15 cellular contexts compared by ENCODE assay signal in the genomic region with DNA sequence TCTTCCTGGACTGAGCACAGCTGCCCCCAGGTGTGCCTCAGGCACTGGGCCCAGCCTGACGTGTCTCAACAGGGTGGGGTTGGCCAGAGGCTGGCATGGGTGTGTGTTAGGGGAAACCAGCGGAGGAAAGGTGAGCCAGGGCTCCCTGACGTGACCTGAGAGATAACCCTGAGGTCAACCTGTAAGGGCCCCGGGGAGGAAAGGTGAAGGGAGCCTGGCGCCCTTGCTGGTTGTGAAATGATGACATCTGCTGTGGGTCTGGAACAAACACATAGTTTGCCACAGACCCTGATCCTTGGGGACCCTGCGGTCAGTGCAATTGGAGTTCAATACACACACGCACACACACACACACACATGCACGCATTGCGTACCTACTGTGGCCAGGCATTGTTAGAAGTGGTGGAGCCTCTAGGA.
DNase-seq lines count a peak whose midpoint lies in the region; ATAC-seq, FAIRE-seq and TF ChIP-seq lines count a peak whose summit lies in the region.
"Had no signal": no experiment of that assay in that cellular context is flagged by ENCODE, and none has a peak within 500 bp of the region (broad histone marks: within the 10 kb centered on the region; RNA-seq: fewer than 3 reads in every experiment).

No MANE protein-coding gene starts in this region.

- no peak for ATAC-seq in HG03571 (IDR thresholded peaks at IDR 0.05; ENCODE audit: unreplicated experiment)
- ATAC-seq: naive thymus-derived CD8-positive, alpha-beta T cell had no signal

- no peak overlapping the region for H2AFZ ChIP-seq in H1 (ENCODE audit: low read length)

- H2BK5ac ChIP-seq in H1 (ENCODE audit: low read depth, low read length) = no peak overlapping the region

- H2AK5ac ChIP-seq in H1 (ENCODE audit: low read depth, low read length) = no peak overlapping the region

- H3K27me3 Mint-ChIP-seq in IgD-negative memory B cell = peaks cover 48% of the 10 kb centered on the region
- H3K27me3 Mint-ChIP-seq in nephron (ENCODE audit: low read depth) = peaks cover 24% of the 10 kb centered on the region

- H3K4me1 ChIP-seq in BLaER1 (peaks cover 36% of the 10 kb centered on the region), H1 (replicated peaks in 1 of 4; ENCODE audit: control insufficient read depth in 3 of 4, insufficient read depth in 4 of 4, low read length in 3 of 4) (peaks cover 12 to 22% (median 16%) of the 10 kb centered on the region in 4 experiments), SJCRH30 (peaks cover 19% of the 10 kb centered on the region)

- H4K20me1 ChIP-seq in BLaER1 = peaks cover 57% of the 10 kb centered on the region
- no peaks in the 10 kb centered on the region for H4K20me1 ChIP-seq in H1 (replicated peaks in 1 of 2; ENCODE audit: control insufficient read depth in 1 of 2, insufficient read depth in 2 of 2, low read length in 2 of 2)

- peak overlapping the region; percentile 19 to 95 (median 75) for H3K27ac Mint-ChIP-seq in IgD-negative memory B cell
- peak overlapping the region; percentile 3 to 56 (median 14) for H3K27ac Mint-ChIP-seq in nephron
- H3K27ac Mint-ChIP-seq: activated T-helper 2 cell treated with anti-CD3 and anti-CD28 coated beads, Interferon-gamma antibody, Interleukin-2, Interleukin-4, amounts not matched to agents 10 μg/mL and 5 μg/mL and 100 μg/mL, durations not matched to agents 14 hours and 24 hours and 36 hours; naive thymus-derived CD8-positive, alpha-beta T cell had no signal

- POLR2A ChIA-PET in H1 (lab: Charles Lee; ENCODE audit: partially characterized antibody) = interaction anchor here (1.1 to 1.4 kb wide), 3 partner anchors 10 to 57 kb away, joined by 3 read pairs; no protein-coding TSS in a partner anchor

- no peak for DNase-seq in H1 (ENCODE audit: low read depth in 1 of 2, low spot score in 2 of 2)
- no peak for DNase-seq in SJCRH30
- no peak for DNase-seq in SW480 (ENCODE audit: low spot score)
- no peak for DNase-seq in NCI-H2227 treated with DMSO at 0.1 percent for 48 hours (lab: John Stamatoyannopoulos, UW)
- DNase-seq: amygdala, NCI-H2029 treated with DMSO at 0.1 percent for 48 hours had no signal

- TF ChIP-seq CTCF in H1 (IDR thresholded peaks at IDR 0.05; ENCODE audit: control extremely low read depth in 1 of 3, insufficient read depth in 1 of 3, low read depth in 1 of 3, low read length in 3 of 3) = no peak
- no peak for TF ChIP-seq CTCF in nephron (IDR thresholded peaks at IDR 0.05; ENCODE audit: unreplicated experiment in 3 of 3)

- H3K4me3 ChIP-seq in BLaER1 (no peak overlapping the region), H1 (ENCODE audit: extremely low read depth in 1 of 4, insufficient read depth in 2 of 4, low read depth in 3 of 4, low read length in 4 of 4) (no peak overlapping the region), SJCRH30 (no peak overlapping the region)
- H3K4me3 ChIP-seq: vagina had no signal

- peak overlapping the region in 2 of 4 donors; percentile 56 to 59 for H3K4me3 Mint-ChIP-seq in IgD-negative memory B cell
- no peak overlapping the region for H3K4me3 Mint-ChIP-seq in nephron
- H3K4me3 Mint-ChIP-seq: naive thymus-derived CD8-positive, alpha-beta T cell had no signal

- H3K36me3 ChIP-seq in BLaER1 = no peaks in the 10 kb centered on the region
- H3K36me3 ChIP-seq in H1 (ENCODE audit: control insufficient read depth in 2 of 4, insufficient read depth in 4 of 4, low read length in 3 of 4) = no peaks in the 10 kb centered on the region
- H3K36me3 ChIP-seq in SJCRH30 = no peaks in the 10 kb centered on the region
- H3K36me3 ChIP-seq: vagina had no signal

- no peaks in the 10 kb centered on the region for H3K79me2 ChIP-seq in H1 (ENCODE audit: control insufficient read depth in 1 of 2, insufficient read depth in 2 of 2, low read length in 2 of 2)

- H3K27me3 ChIP-seq in BLaER1 (peaks cover 39% of the 10 kb centered on the region), H1 (replicated peaks in 1 of 4; ENCODE audit: control insufficient read depth in 3 of 4, extremely low read depth in 1 of 4, insufficient read depth in 3 of 4, low read length in 3 of 4) (no peaks in the 10 kb centered on the region), SJCRH30 (peaks cover 7% of the 10 kb centered on the region)
- H3K27me3 ChIP-seq: vagina had no signal

- H4K8ac ChIP-seq in H1 (ENCODE audit: extremely low read depth, insufficient read depth, low read length) = no peak overlapping the region

- H3K23me2 ChIP-seq in H1 (ENCODE audit: low read depth, low read length) = no peaks in the 10 kb centered on the region

- TF ChIP-seq POLR2A in H1 (IDR thresholded peaks at IDR 0.05; ENCODE audit: control extremely low read depth in 1 of 2, low read depth in 2 of 2, low read length in 2 of 2) = no peak

- H4K91ac ChIP-seq in H1 (replicated peaks; ENCODE audit: insufficient read length, low read length) = no peak overlapping the region

- 85% methylated on average over 9 of the region's 9 CpGs; no CpG with 5 or more reads in 1 of the 2 experiments for WGBS in H1 (ENCODE audit: extremely low coverage in 1 of 2, insufficient coverage in 1 of 2, insufficient read length in 1 of 2, insufficient replicate concordance in 2 of 2, low coverage in 1 of 2, low lambda C conversion rate in 2 of 2, missing lambda C conversion rate in 1 of 2), 2 experiments

- no peak overlapping the region for H3K27ac ChIP-seq in BLaER1
- no peak overlapping the region for H3K27ac ChIP-seq in H1 (ENCODE audit: low read depth, low read length)
- H3K27ac ChIP-seq in SJCRH30 = no peak overlapping the region
- H3K27ac ChIP-seq: vagina had no signal

- no peak overlapping the region for H3K4ac ChIP-seq in H1 (replicated peaks; ENCODE audit: insufficient read length, low read depth, low read length)

- H2BK20ac ChIP-seq in H1 (ENCODE audit: low read length) = peak overlapping the region; percentile 83; the same call in 1 of the 2 replicates

- peak overlapping the region; percentile 94; the same call in 1 of the 2 replicates for H2BK12ac ChIP-seq in H1 (ENCODE audit: low read depth, low read length)

- H2BK15ac ChIP-seq in H1 (ENCODE audit: low read length) = peak overlapping the region; percentile 53; the same call in 1 of the 2 replicates

- H3K79me1 ChIP-seq in H1 (ENCODE audit: low read depth, low read length) = no peaks in the 10 kb centered on the region

- TF ChIP-seq RAD21 in H1 (IDR thresholded peaks at IDR 0.05 in 1 of 2, conservative IDR thresholded peaks at IDR 0.05 in 1 of 2; ENCODE audit: low read depth in 2 of 2, low read length in 2 of 2) = no peak

- CTCF ChIA-PET in H1 (lab: Charles Lee; ENCODE audit: partially characterized antibody) = interaction anchor here (0.8 to 1.9 kb wide), 6 partner anchors 9 to 467 kb away, joined by 3 to 5 read pairs (median 4); no protein-coding TSS in a partner anchor

- no peak overlapping the region for H3K14ac ChIP-seq in H1 (ENCODE audit: insufficient read length)

- TF ChIP-seq EP300 in H1 (IDR thresholded peaks at IDR 0.05; ENCODE audit: borderline replicate concordance in 1 of 2, low read depth in 2 of 2, low read length in 2 of 2) = no peak

- H3K36me3 Mint-ChIP-seq in IgD-negative memory B cell = no peaks in the 10 kb centered on the region
- H3K36me3 Mint-ChIP-seq in nephron (ENCODE audit: low read depth) = no peaks in the 10 kb centered on the region
- H3K36me3 Mint-ChIP-seq: naive thymus-derived CD8-positive, alpha-beta T cell had no signal

- H3K9me3 Mint-ChIP-seq in IgD-negative memory B cell = no peaks in the 10 kb centered on the region
- no peaks in the 10 kb centered on the region for H3K9me3 Mint-ChIP-seq in nephron
- H3K9me3 Mint-ChIP-seq: activated T-helper 2 cell treated with anti-CD3 and anti-CD28 coated beads, Interferon-gamma antibody, Interleukin-2, Interleukin-4, amounts not matched to agents 10 μg/mL and 5 μg/mL and 100 μg/mL, durations not matched to agents 14 hours and 24 hours and 36 hours; naive thymus-derived CD8-positive, alpha-beta T cell had no signal

- no peak overlapping the region for H3K23ac ChIP-seq in H1 (ENCODE audit: insufficient read length)

- H3K18ac ChIP-seq in H1 (ENCODE audit: extremely low read depth, low read length) = peak overlapping the region; percentile 29; the same call in 1 of the 2 replicates

- no peak overlapping the region for H3K9ac ChIP-seq in BLaER1
- no peak overlapping the region for H3K9ac ChIP-seq in H1 (replicated peaks in 1 of 4; ENCODE audit: extremely low read depth in 1 of 4, low read depth in 3 of 4, low read length in 3 of 4)

- no peak for FAIRE-seq in H1 (lab: Jason Lieb, UNC)
- FAIRE-seq: endometrium, frontal cortex had no signal

- H3K4me1 Mint-ChIP-seq in IgD-negative memory B cell (peaks cover 29 to 48% (median 35%) of the 10 kb centered on the region in 3 donors), nephron (peaks cover 69% of the 10 kb centered on the region)
- H3K4me1 Mint-ChIP-seq: naive thymus-derived CD8-positive, alpha-beta T cell had no signal

- H3K9me3 ChIP-seq in BLaER1 (no peaks in the 10 kb centered on the region), H1 (ENCODE audit: insufficient read depth in 2 of 2, low read depth in 1 of 2, low read length in 1 of 2) (no peaks in the 10 kb centered on the region), SJCRH30 (replicated peaks) (no peaks in the 10 kb centered on the region)
- H3K9me3 ChIP-seq: vagina had no signal

- no peak overlapping the region for H2BK120ac ChIP-seq in H1 (replicated peaks; ENCODE audit: low read depth, low read length)

- H3K4me2 ChIP-seq in BLaER1 (peak overlapping the region; percentile 72), H1 (ENCODE audit: insufficient read depth in 1 of 2, low read depth in 2 of 2, low read length in 2 of 2) (no peak overlapping the region)

- no peak overlapping the region for H4K5ac ChIP-seq in H1 (ENCODE audit: insufficient read length, low read depth, low read length)

- H3K56ac ChIP-seq in H1 (replicated peaks; ENCODE audit: insufficient read length, low read depth, low read length) = no peak overlapping the region

TF ChIP-seq in H1, 55 proteins besides CTCF, POLR2A, EP300 and RAD21:
- TF ChIP-seq TBP (IDR thresholded peaks at IDR 0.05; ENCODE audit: low read depth, low read length) (no peak), SIRT6 (IDR thresholded peaks at IDR 0.05; ENCODE audit: low read length) (no peak), SRF (IDR thresholded peaks at IDR 0.05; ENCODE audit: low read depth, low read length) (no peak), TCF12 (IDR thresholded peaks at IDR 0.05; ENCODE audit: low read depth, low read length) (no peak), CEBPB (IDR thresholded peaks at IDR 0.05; ENCODE audit: low read depth, low read length) (no peak), KDM1A (IDR thresholded peaks at IDR 0.05; ENCODE audit: borderline replicate concordance, low read length) (no peak), JUN (IDR thresholded peaks at IDR 0.05; ENCODE audit: low read depth, low read length) (no peak)
TF ChIP-seq in H1: peak in this region for 0.
